8 cellular contexts compared by ENCODE assay signal in genomic region chr6:52577022-52577777, GRCh38. TPM values are rescaled to one million over a fixed set of nuclear protein-coding genes. Genes with fewer than 3 reads are reported as not detected.
DNase-seq lines count a peak whose midpoint lies in the region; ATAC-seq and TF ChIP-seq lines count a peak whose summit lies in the region.

Gene TRAM2, minus strand, starts transcription at chr6:52577060. Its CDS starts 145 bp downstream, at chr6:52576915.

- intact Hi-C loops in testis (cut with DNase I; ENCODE audit: low total_unique reads): loop anchor here (10.0 kb wide), 2 partner anchors 62 to 152 kb away; partner anchors contain the start of gene EFHC1

- H3K9ac ChIP-seq in DND-41 (ENCODE audit: low read depth, low read length): peak within 1 kb of the TSS; percentile 77
- peak within 1 kb of the TSS; percentile 93 for H3K9ac ChIP-seq in SK-N-MC (ENCODE audit: insufficient read length)

- no peaks in the 10 kb centered on the region for H3K9me3 Mint-ChIP-seq in osteocyte (ENCODE audit: unreplicated experiment)

- H3K27me3 ChIP-seq in DND-41 (ENCODE audit: insufficient read depth, low read length, poor library complexity): no peaks in the 10 kb centered on the region
- no peaks in the 10 kb centered on the region for H3K27me3 ChIP-seq in testis

- peak; percentile 76 for DNase-seq in DND-41
- no peak for DNase-seq in SK-N-MC (ENCODE audit: low read depth, low spot score)
- peak; percentile 82 for DNase-seq in activated naive CD4-positive, alpha-beta T cell treated with anti-CD3 and anti-CD28 coated beads, Interleukin-2, amount 50 U/mL, for 16 hours
- DNase-seq in glomerular endothelial cell (ENCODE audit: extremely low read depth, low read depth, low spot score): no peak
- DNase-seq in osteocyte (ENCODE audit: extremely low spot score, unreplicated experiment): peak; percentile 93
- peak; percentile 84 for DNase-seq in testis

- H3K27ac Mint-ChIP-seq in osteocyte (ENCODE audit: unreplicated experiment): peak within 1 kb of the TSS; percentile 93

- peaks cover 34% of the 10 kb centered on the region for H3K4me1 Mint-ChIP-seq in osteocyte (ENCODE audit: unreplicated experiment)

- no peak for TF ChIP-seq RAD21 in Ishikawa (IDR thresholded peaks at IDR 0.05; ENCODE audit: low read depth)

- no peak for TF ChIP-seq CTCF in DND-41 (IDR thresholded peaks at IDR 0.05; ENCODE audit: borderline replicate concordance, extremely low read depth, low read length, poor library complexity, severe bottlenecking)
- TF ChIP-seq CTCF in osteocyte (IDR thresholded peaks at IDR 0.05): peak; percentile 37
- TF ChIP-seq CTCF in testis (IDR thresholded peaks at IDR 0.05): no peak

- peak within 1 kb of the TSS; percentile 71 for H2AFZ ChIP-seq in DND-41 (ENCODE audit: low read depth, low read length)

- H3K36me3 Mint-ChIP-seq in osteocyte (ENCODE audit: unreplicated experiment): peaks cover 16% of the 10 kb centered on the region

- H3K79me2 ChIP-seq in DND-41 (ENCODE audit: insufficient read depth, low read length): peaks cover 44% of the 10 kb centered on the region

- H3K27me3 Mint-ChIP-seq in osteocyte (ENCODE audit: unreplicated experiment): no peaks in the 10 kb centered on the region

- H3K4me3 ChIP-seq in DND-41 (ENCODE audit: low read depth in 1 of 2, low read length in 2 of 2): peak within 1 kb of the TSS; percentile 65 to 69; a peak in 3 of 4 replicates
- H3K4me3 ChIP-seq in SK-N-MC: peak within 1 kb of the TSS; percentile 92
- H3K4me3 ChIP-seq in testis: peak within 1 kb of the TSS; percentile 87 to 92

- no peak for TF ChIP-seq POLR2A in testis (IDR thresholded peaks at IDR 0.05)

- H3K36me3 ChIP-seq in DND-41 (ENCODE audit: insufficient read depth, low read length) (0 out of 2 replicates have a peak, but pooled peaks cover 3% of the 10 kb centered on the region), SK-N-MC (ENCODE audit: insufficient read depth, low read length) (no peaks in the 10 kb centered on the region), testis (ENCODE audit: low read depth, missing control alignments) (no peaks in the 10 kb centered on the region)

- peaks cover 32% of the 10 kb centered on the region for H4K20me1 ChIP-seq in DND-41 (ENCODE audit: insufficient read depth, low read length)

- no peak for TF ChIP-seq EP300 in Ishikawa (IDR thresholded peaks at IDR 0.05; ENCODE audit: borderline replicate concordance)

- 0 to 1% methylated on average over 4 to 30 of the region's 84 CpGs for WGBS in testis, 2 donors

- H3K4me1 ChIP-seq in DND-41 (ENCODE audit: insufficient read depth, low read length) (peaks cover 51% of the 10 kb centered on the region), testis (peaks cover 35% of the 10 kb centered on the region)

- H3K27ac ChIP-seq in DND-41 (ENCODE audit: low read length) (peak within 1 kb of the TSS; percentile 60), SK-N-MC (peak within 1 kb of the TSS; percentile 2; the same call in 1 of the 2 replicates), testis (peak within 1 kb of the TSS; percentile 89 to 99)

- no peaks in the 10 kb centered on the region for H3K9me3 ChIP-seq in DND-41 (ENCODE audit: insufficient read depth, low read length, severe bottlenecking)
- no peaks in the 10 kb centered on the region for H3K9me3 ChIP-seq in SK-N-MC (ENCODE audit: low read depth, low read length)
- no peaks in the 10 kb centered on the region for H3K9me3 ChIP-seq in testis

- peak within 1 kb of the TSS; percentile 89 for H3K4me2 ChIP-seq in DND-41 (ENCODE audit: insufficient read depth, low read length)

- peak within 1 kb of the TSS; percentile 93 for H3K4me3 Mint-ChIP-seq in osteocyte (ENCODE audit: unreplicated experiment)

- ATAC-seq in DND-41 (ENCODE audit: insufficient read depth, low read depth): peak; percentile 66
- ATAC-seq in GM21576 (IDR thresholded peaks at IDR 0.05; ENCODE audit: unreplicated experiment): peak; percentile 48

TF ChIP-seq in Ishikawa, 13 proteins besides CTCF, POLR2A, EP300 and RAD21:
- TF ChIP-seq YY1 (IDR thresholded peaks at IDR 0.05; ENCODE audit: low read depth) (no peak), ZBTB7A (IDR thresholded peaks at IDR 0.05; ENCODE audit: low read depth) (peak; percentile 13; the same call in 1 of the 2 replicates), NFIC (IDR thresholded peaks at IDR 0.05) (0 out of 2 replicates have a peak, but pooled peaks have one; percentile 4), USF1 (IDR thresholded peaks at IDR 0.05) (no peak), CEBPB (IDR thresholded peaks at IDR 0.05) (no peak), REST (IDR thresholded peaks at IDR 0.05; ENCODE audit: low read depth) (no peak), FOXM1 (IDR thresholded peaks at IDR 0.05; ENCODE audit: borderline replicate concordance, low read depth) (no peak), TEAD4 (IDR thresholded peaks at IDR 0.05) (peak; percentile 30; the same call in 1 of the 2 replicates), EGR1 (IDR thresholded peaks at IDR 0.05) (peak; percentile 84), TCF12 (IDR thresholded peaks at IDR 0.05; ENCODE audit: low read depth) (peak; percentile 25; the same call in 1 of the 2 replicates), MAX (IDR thresholded peaks at IDR 0.05) (peak; percentile 14; the same call in 1 of the 2 replicates), TAF1 (IDR thresholded peaks at IDR 0.05; ENCODE audit: low read depth) (peak; percentile 42; the same call in 1 of the 2 replicates), CREB1 (IDR thresholded peaks at IDR 0.05; ENCODE audit: low read depth) (no peak)

RNA-seq across cellular contexts. Expression of gene TRAM2, which starts in this region (rescaled TPM):
- total RNA-seq in glomerular endothelial cell: 92.5 and 99.0 TPM in 2 replicates
- total RNA-seq in osteocyte: 320 and 339 TPM in 2 replicates
- 10 to 100 TPM; 21.1 to 26.1 TPM for total RNA-seq in testis
- polyA plus RNA-seq in testis (ENCODE audit: insufficient read depth, low read depth, low replicate concordance): 34.7 TPM

Comparison
In these comparisons a context has a peak if more than half of its experiments do, and no peak if none do; other contexts are left out.
1. DNase-seq: peak in DND-41 (single experiment), activated naive CD4-positive, alpha-beta T cell treated with anti-CD3 and anti-CD28 coated beads, Interleukin-2, amount 50 U/mL, for 16 hours (single experiment), osteocyte (single experiment) and testis (single experiment); none in SK-N-MC (single experiment) and glomerular endothelial cell (single experiment).
2. H3K27ac ChIP-seq: peak in every context shown above with its lines; median percentile 94 in testis; 60 in DND-41; 2 in SK-N-MC.
3. Peak in every context shown above with its lines, with median percentiles within 50 percentile points of each other: H3K4me3 ChIP-seq.